ENCODE assay signal across 2 cellular contexts in genomic region chr19:3882041-3882384, GRCh38.
TF ChIP-seq lines count a peak whose summit lies in the region.

No MANE protein-coding gene starts in this region.

TF ChIP-seq in GM23338, 12 proteins besides CTCF, POLR2A, EP300 and RAD21 (continued from another document):
- TF ChIP-seq EZH2phosphoT487 (IDR thresholded peaks at IDR 0.05; ENCODE audit: unreplicated experiment) (no peak), EZH2 (IDR thresholded peaks at IDR 0.05; ENCODE audit: low read depth, unreplicated experiment) (no peak), NANOG (IDR thresholded peaks at IDR 0.05; ENCODE audit: borderline replicate concordance) (no peak), POLR2AphosphoS5 (IDR thresholded peaks at IDR 0.05; ENCODE audit: low read depth) (no peak), ZNF114 (CRISPR knock-in tag; IDR thresholded peaks at IDR 0.05) (no peak), JUNB (IDR thresholded peaks at IDR 0.05; ENCODE audit: unreplicated experiment) (no peak), ZNF331 (CRISPR knock-in tag; IDR thresholded peaks at IDR 0.05; ENCODE audit: low read depth) (no peak), REST (IDR thresholded peaks at IDR 0.05; ENCODE audit: unreplicated experiment) (no peak), STAT1 (IDR thresholded peaks at IDR 0.05; ENCODE audit: unreplicated experiment) (no peak)
- TF ChIP-seq, protein P1, sequence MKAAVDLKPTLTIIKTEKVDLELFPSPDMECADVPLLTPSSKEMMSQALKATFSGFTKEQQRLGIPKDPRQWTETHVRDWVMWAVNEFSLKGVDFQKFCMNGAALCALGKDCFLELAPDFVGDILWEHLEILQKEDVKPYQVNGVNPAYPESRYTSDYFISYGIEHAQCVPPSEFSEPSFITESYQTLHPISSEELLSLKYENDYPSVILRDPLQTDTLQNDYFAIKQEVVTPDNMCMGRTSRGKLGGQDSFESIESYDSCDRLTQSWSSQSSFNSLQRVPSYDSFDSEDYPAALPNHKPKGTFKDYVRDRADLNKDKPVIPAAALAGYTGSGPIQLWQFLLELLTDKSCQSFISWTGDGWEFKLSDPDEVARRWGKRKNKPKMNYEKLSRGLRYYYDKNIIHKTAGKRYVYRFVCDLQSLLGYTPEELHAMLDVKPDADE (IDR thresholded peaks at IDR 0.05), result no peak
- TF ChIP-seq, protein P2, sequence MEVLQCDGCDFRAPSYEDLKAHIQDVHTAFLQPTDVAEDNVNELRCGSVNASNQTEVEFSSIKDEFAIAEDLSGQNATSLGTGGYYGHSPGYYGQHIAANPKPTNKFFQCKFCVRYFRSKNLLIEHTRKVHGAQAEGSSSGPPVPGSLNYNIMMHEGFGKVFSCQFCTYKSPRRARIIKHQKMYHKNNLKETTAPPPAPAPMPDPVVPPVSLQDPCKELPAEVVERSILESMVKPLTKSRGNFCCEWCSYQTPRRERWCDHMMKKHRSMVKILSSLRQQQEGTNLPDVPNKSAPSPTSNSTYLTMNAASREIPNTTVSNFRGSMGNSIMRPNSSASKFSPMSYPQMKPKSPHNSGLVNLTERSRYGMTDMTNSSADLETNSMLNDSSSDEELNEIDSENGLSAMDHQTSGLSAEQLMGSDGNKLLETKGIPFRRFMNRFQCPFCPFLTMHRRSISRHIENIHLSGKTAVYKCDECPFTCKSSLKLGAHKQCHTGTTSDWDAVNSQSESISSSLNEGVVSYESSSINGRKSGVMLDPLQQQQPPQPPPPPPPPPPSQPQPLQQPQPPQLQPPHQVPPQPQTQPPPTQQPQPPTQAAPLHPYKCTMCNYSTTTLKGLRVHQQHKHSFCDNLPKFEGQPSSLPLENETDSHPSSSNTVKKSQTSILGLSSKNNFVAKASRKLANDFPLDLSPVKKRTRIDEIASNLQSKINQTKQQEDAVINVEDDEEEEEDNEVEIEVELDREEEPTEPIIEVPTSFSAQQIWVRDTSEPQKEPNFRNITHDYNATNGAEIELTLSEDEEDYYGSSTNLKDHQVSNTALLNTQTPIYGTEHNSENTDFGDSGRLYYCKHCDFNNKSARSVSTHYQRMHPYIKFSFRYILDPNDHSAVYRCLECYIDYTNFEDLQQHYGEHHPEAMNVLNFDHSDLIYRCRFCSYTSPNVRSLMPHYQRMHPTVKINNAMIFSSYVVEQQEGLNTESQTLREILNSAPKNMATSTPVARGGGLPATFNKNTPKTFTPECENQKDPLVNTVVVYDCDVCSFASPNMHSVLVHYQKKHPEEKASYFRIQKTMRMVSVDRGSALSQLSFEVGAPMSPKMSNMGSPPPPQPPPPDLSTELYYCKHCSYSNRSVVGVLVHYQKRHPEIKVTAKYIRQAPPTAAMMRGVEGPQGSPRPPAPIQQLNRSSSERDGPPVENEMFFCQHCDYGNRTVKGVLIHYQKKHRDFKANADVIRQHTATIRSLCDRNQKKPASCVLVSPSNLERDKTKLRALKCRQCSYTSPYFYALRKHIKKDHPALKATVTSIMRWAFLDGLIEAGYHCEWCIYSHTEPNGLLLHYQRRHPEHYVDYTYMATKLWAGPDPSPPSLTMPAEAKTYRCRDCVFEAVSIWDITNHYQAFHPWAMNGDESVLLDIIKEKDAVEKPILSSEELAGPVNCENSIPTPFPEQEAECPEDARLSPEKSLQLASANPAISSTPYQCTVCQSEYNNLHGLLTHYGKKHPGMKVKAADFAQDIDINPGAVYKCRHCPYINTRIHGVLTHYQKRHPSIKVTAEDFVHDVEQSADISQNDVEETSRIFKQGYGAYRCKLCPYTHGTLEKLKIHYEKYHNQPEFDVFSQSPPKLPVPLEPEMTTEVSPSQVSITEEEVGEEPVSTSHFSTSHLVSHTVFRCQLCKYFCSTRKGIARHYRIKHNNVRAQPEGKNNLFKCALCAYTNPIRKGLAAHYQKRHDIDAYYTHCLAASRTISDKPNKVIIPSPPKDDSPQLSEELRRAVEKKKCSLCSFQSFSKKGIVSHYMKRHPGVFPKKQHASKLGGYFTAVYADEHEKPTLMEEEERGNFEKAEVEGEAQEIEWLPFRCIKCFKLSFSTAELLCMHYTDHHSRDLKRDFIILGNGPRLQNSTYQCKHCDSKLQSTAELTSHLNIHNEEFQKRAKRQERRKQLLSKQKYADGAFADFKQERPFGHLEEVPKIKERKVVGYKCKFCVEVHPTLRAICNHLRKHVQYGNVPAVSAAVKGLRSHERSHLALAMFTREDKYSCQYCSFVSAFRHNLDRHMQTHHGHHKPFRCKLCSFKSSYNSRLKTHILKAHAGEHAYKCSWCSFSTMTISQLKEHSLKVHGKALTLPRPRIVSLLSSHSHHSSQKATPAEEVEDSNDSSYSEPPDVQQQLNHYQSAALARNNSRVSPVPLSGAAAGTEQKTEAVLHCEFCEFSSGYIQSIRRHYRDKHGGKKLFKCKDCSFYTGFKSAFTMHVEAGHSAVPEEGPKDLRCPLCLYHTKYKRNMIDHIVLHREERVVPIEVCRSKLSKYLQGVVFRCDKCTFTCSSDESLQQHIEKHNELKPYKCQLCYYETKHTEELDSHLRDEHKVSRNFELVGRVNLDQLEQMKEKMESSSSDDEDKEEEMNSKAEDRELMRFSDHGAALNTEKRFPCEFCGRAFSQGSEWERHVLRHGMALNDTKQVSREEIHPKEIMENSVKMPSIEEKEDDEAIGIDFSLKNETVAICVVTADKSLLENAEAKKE (CRISPR knock-in tag; IDR thresholded peaks at IDR 0.05), result no peak

TF ChIP-seq in neural cell, 6 proteins besides CTCF, POLR2A, EP300 and RAD21:
- TF ChIP-seq REST (IDR thresholded peaks at IDR 0.05; ENCODE audit: borderline replicate concordance), result no peak
- TF ChIP-seq EZH2 (IDR thresholded peaks at IDR 0.05; ENCODE audit: borderline replicate concordance, insufficient read depth, low read length, poor library complexity, severe bottlenecking), result no peak
- TF ChIP-seq TAF1 (IDR thresholded peaks at IDR 0.05; ENCODE audit: low read depth), result no peak
- no peak for TF ChIP-seq POLR2AphosphoS5 (IDR thresholded peaks at IDR 0.05)
- TF ChIP-seq SMC3 (conservative IDR thresholded peaks at IDR 0.05; ENCODE audit: poor library complexity), result no peak
- TF ChIP-seq MXI1 (conservative IDR thresholded peaks at IDR 0.05; ENCODE audit: poor library complexity, severe bottlenecking), result peak; percentile 23
TF ChIP-seq in neural cell: peak in this region for 1.
